ENCODE assay signal across 28 cellular contexts in the genomic region with DNA sequence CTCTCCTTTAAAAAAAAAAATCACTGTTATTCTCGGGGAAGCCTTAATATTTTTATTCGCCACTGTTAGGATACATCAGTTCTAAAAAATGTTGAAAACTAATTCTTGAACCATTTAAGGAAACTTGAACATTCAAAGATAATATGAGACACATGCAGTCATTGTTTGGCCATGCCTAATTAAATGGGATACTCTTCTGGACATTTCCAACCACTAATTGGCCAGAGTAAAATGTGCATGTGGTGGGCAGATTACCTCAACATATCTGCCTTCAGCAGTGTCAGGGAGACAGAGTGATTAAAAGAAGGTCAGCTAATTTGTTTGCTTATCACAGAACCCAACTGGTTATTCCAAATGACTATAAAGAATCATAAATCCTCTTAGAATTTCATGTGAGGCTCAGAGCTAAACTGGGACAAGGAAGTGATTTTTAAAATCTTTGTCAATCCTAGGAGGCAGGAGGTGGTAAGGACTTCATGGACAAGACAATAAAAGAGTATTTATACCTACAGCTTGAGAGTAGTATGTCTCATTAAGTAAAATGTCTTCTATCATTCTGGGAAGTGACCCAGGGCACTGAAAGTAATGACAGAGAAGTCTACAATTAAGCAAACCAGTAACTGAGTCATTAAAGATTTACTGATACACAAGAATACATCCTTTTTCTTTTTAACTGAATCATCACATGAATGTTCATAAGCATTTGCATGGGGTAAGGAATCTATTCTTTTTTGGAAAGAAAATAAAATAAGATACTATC.
DNase-seq lines count a peak whose midpoint lies in the region; TF ChIP-seq lines count a peak whose summit lies in the region.
"Had no signal": no experiment of that assay in that cellular context is flagged by ENCODE, and none has a peak within 500 bp of the region (broad histone marks: within the 10 kb centered on the region; RNA-seq: fewer than 3 reads in every experiment).

No MANE protein-coding gene starts in this region.

- H3K4me3 Mint-ChIP-seq in HFFc6, result peak overlapping the region; percentile 58
- H3K4me3 Mint-ChIP-seq: activated CD4-positive, alpha-beta memory T cell treated with anti-CD3 and anti-CD28 coated beads for 36 hours; activated naive CD8-positive, alpha-beta T cell; naive thymus-derived CD4-positive, alpha-beta T cell; T-cell had no signal

- H3K27ac Mint-ChIP-seq in HFFc6, result peak overlapping the region; percentile 78
- H3K27ac Mint-ChIP-seq: activated CD4-positive, alpha-beta memory T cell treated with anti-CD3 and anti-CD28 coated beads for 36 hours; activated naive CD8-positive, alpha-beta T cell; activated T-helper 2 cell treated with anti-CD3 and anti-CD28 coated beads, Interferon-gamma antibody, Interleukin-2, Interleukin-4, amounts not matched to agents 10 μg/mL and 5 μg/mL and 100 μg/mL, durations not matched to agents 14 hours and 24 hours and 36 hours; naive thymus-derived CD4-positive, alpha-beta T cell; T-cell had no signal

- no peak for TF ChIP-seq CTCF in HFFc6 (IDR thresholded peaks at IDR 0.05)
- no peak for TF ChIP-seq CTCF in smooth muscle cell (IDR thresholded peaks at IDR 0.05; ENCODE audit: borderline replicate concordance, insufficient read depth, poor library complexity, severe bottlenecking)

- no peaks in the 10 kb centered on the region for H3K27me3 Mint-ChIP-seq in HFFc6 (ENCODE audit: insufficient read depth)
- H3K27me3 Mint-ChIP-seq: activated CD4-positive, alpha-beta memory T cell treated with anti-CD3 and anti-CD28 coated beads for 36 hours had no signal

- no peaks in the 10 kb centered on the region for H4K20me1 ChIP-seq in smooth muscle cell (ENCODE audit: low read depth)
- H4K20me1 ChIP-seq: BLaER1 treated with 17β-estradiol and CSF1 and Interleukin-3, amounts not matched to agents 10 nM and 100 nM had no signal

- H3K4me1 Mint-ChIP-seq in HFFc6 (ENCODE audit: low read depth), result peaks cover 39% of the 10 kb centered on the region
- H3K4me1 Mint-ChIP-seq: naive thymus-derived CD4-positive, alpha-beta T cell; T-cell had no signal

- 77% methylated on average over 2 of the region's 2 CpGs for WGBS in smooth muscle cell (ENCODE audit: low lambda C conversion rate)

- H3K79me2 ChIP-seq in smooth muscle cell (ENCODE audit: low read depth), result no peaks in the 10 kb centered on the region

- H3K27ac ChIP-seq in smooth muscle cell (ENCODE audit: low read depth), result peak overlapping the region; percentile 33
- H3K27ac ChIP-seq: 22Rv1; BLaER1 treated with 17β-estradiol and CSF1 and Interleukin-3, amounts not matched to agents 10 nM and 100 nM; prostate gland; suprapubic skin had no signal

- peaks cover 23% of the 10 kb centered on the region for H3K4me1 ChIP-seq in smooth muscle cell (ENCODE audit: low read depth)
- H3K4me1 ChIP-seq: BLaER1 treated with 17β-estradiol and CSF1 and Interleukin-3, amounts not matched to agents 10 nM and 100 nM; prostate gland had no signal

- no peak overlapping the region for H3K9ac ChIP-seq in smooth muscle cell (ENCODE audit: low read depth)
- H3K9ac ChIP-seq: BLaER1 treated with 17β-estradiol and CSF1 and Interleukin-3, amounts not matched to agents 10 nM and 100 nM had no signal

- no peak overlapping the region for H3K4me3 ChIP-seq in smooth muscle cell
- H3K4me3 ChIP-seq: BLaER1 treated with 17β-estradiol and CSF1 and Interleukin-3, amounts not matched to agents 10 nM and 100 nM; prostate gland; suprapubic skin had no signal

- H3K4me2 ChIP-seq in smooth muscle cell, result peak overlapping the region; percentile 33
- H3K4me2 ChIP-seq: BLaER1 treated with 17β-estradiol and CSF1 and Interleukin-3, amounts not matched to agents 10 nM and 100 nM had no signal

- H3F3A ChIP-seq in smooth muscle cell (ENCODE audit: low read depth), result peaks cover 8% of the 10 kb centered on the region

- no peak overlapping the region for H2AFZ ChIP-seq in smooth muscle cell (ENCODE audit: low read depth)

- no peaks in the 10 kb centered on the region for H3K9me3 Mint-ChIP-seq in HFFc6
- H3K9me3 Mint-ChIP-seq: activated CD4-positive, alpha-beta memory T cell treated with anti-CD3 and anti-CD28 coated beads for 36 hours; activated T-helper 2 cell treated with anti-CD3 and anti-CD28 coated beads, Interferon-gamma antibody, Interleukin-2, Interleukin-4, amounts not matched to agents 10 μg/mL and 5 μg/mL and 100 μg/mL, durations not matched to agents 14 hours and 24 hours and 36 hours; naive thymus-derived CD4-positive, alpha-beta T cell; T-cell had no signal

- peak; percentile 45 for DNase-seq in NCI-H748 (lab: John Stamatoyannopoulos, UW; ENCODE audit: unreplicated experiment)
- DNase-seq in NCI-H748 treated with DMSO at 0.1 percent for 48 hours (lab: John Stamatoyannopoulos, UW), result no peak
- peak; percentile 84 for DNase-seq in HFFc6
- peak; percentile 12 for DNase-seq in astrocyte of the hippocampus (ENCODE audit: low read depth, low spot score)
- no peak for DNase-seq in smooth muscle cell (lab: John Stamatoyannopoulos, UW; ENCODE audit: unreplicated experiment)
- DNase-seq in activated T-cell treated with anti-CD3 and anti-CD28 coated beads for 4 hours, result no peak
- DNase-seq in NCI-H510A (lab: John Stamatoyannopoulos, UW), result no peak
- DNase-seq in stimulated activated CD4-positive, alpha-beta T cell treated with anti-CD3 and anti-CD28 coated beads, Interleukin-4, amount 100 ng/mL, for 1 hour, result no peak
- DNase-seq: activated CD4-positive, alpha-beta memory T cell treated with anti-CD3 and anti-CD28 coated beads for 36 hours; activated CD4-positive, CD25-positive, alpha-beta regulatory T cell treated with anti-CD3 and anti-CD28 coated beads, Interleukin-2, amount 50 U/mL, for 72 hours; activated CD8-positive, alpha-beta memory T cell treated with anti-CD3 and anti-CD28 coated beads, Interleukin-2, amount 50 U/mL, for 4 hours; aorta; central memory CD4-positive, alpha-beta T cell; dermis blood vessel endothelial cell; GF-D8; islet precursor cell; Kasumi-1; midbrain; naive thymus-derived CD4-positive, alpha-beta T cell; nucleus accumbens; stimulated activated naive CD4-positive, alpha-beta T cell; T-cell had no signal

- no peaks in the 10 kb centered on the region for H3K27me3 ChIP-seq in smooth muscle cell (ENCODE audit: low read depth)
- H3K27me3 ChIP-seq: BLaER1 treated with 17β-estradiol and CSF1 and Interleukin-3, amounts not matched to agents 10 nM and 100 nM; suprapubic skin had no signal

- H3K9me3 ChIP-seq in smooth muscle cell (replicated peaks; ENCODE audit: low read depth), result no peaks in the 10 kb centered on the region
- H3K9me3 ChIP-seq: BLaER1 treated with 17β-estradiol and CSF1 and Interleukin-3, amounts not matched to agents 10 nM and 100 nM; prostate gland; suprapubic skin had no signal

- H3K36me3 ChIP-seq in smooth muscle cell (ENCODE audit: low read depth), result no peaks in the 10 kb centered on the region
- H3K36me3 ChIP-seq: BLaER1 treated with 17β-estradiol and CSF1 and Interleukin-3, amounts not matched to agents 10 nM and 100 nM; prostate gland; suprapubic skin had no signal

- H3K36me3 Mint-ChIP-seq in HFFc6 (ENCODE audit: low read depth), result no peaks in the 10 kb centered on the region
- H3K36me3 Mint-ChIP-seq: activated CD4-positive, alpha-beta memory T cell treated with anti-CD3 and anti-CD28 coated beads for 36 hours; activated naive CD8-positive, alpha-beta T cell; naive thymus-derived CD4-positive, alpha-beta T cell; T-cell had no signal

Comparison
In these comparisons a context has a peak if more than half of its experiments do, and no peak if none do; other contexts are left out.
1. DNase-seq: peak in NCI-H748 (single experiment), HFFc6 (single experiment) and astrocyte of the hippocampus (single experiment); none in NCI-H748 treated with DMSO at 0.1 percent for 48 hours (single experiment), smooth muscle cell (single experiment), activated T-cell treated with anti-CD3 and anti-CD28 coated beads for 4 hours (single experiment), NCI-H510A (single experiment) and stimulated activated CD4-positive, alpha-beta T cell treated with anti-CD3 and anti-CD28 coated beads, Interleukin-4, amount 100 ng/mL, for 1 hour (single experiment).